1 cellular context compared by ENCODE assay signal in the genomic region with DNA sequence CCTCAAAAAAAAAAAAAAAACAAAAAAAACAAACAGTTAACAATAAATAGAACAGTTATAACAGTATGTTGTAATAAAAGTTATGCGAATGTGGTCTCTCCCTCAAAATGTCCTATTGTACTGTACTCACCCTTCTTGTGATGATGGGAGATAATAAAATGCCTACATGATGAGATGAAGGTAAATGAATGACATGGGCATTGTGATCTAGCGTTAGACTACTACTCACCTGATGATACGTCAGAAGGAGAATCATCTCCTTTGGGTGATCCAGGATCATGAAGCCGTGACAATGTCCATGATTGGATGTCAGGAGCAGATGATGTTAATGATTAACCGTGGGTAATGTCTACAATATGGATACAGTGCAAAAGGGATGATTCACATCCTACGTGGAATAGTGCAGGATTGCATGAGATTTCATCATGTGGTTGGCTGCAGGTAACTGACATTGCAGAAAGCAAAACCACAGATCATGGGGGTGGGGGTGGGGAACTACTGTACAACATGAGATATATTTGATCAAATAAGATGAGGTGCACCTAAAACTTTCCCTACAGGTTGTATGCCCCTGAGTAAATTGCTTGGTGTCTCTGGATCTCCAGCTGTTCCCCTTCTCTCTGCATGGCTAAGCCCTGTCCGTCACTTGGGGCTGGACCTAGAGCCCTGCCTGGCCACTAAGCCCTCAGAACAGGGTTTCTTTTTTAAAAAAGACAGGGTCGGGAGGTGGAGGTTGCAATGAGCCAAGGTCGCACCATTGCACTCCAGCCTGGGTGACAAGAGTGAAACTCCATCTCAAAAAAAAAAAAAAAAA.
TF ChIP-seq lines count a peak whose summit lies in the region.

No MANE protein-coding gene starts in this region.

TF ChIP-seq in HepG2, 621 proteins besides CTCF, POLR2A, EP300 and RAD21 (continued from another document and continues in another):
- peak; percentile 10; the same call in 1 of the 2 replicates for TF ChIP-seq ZNF800 (CRISPR knock-in tag; IDR thresholded peaks at IDR 0.05)
- no peak for TF ChIP-seq ZNF883 (CRISPR knock-in tag; IDR thresholded peaks at IDR 0.05; ENCODE audit: not compliant biosample characterization)
- no peak for TF ChIP-seq SP4 (CRISPR knock-in tag; IDR thresholded peaks at IDR 0.05)
- peak; percentile 74 for TF ChIP-seq RFXAP (CRISPR knock-in tag; IDR thresholded peaks at IDR 0.05; ENCODE audit: borderline replicate concordance)
- peak; percentile 100 for TF ChIP-seq HNF1A (IDR thresholded peaks at IDR 0.05; ENCODE audit: low read depth)
- peak; percentile 100 for TF ChIP-seq HNF1A (CRISPR knock-in tag; IDR thresholded peaks at IDR 0.05; ENCODE audit: borderline replicate concordance)
- no peak for TF ChIP-seq ZNF512B (CRISPR knock-in tag; IDR thresholded peaks at IDR 0.05; ENCODE audit: borderline replicate concordance)
- peak; percentile 96 for TF ChIP-seq IKZF5 (CRISPR knock-in tag; IDR thresholded peaks at IDR 0.05)
- TF ChIP-seq ZNF770 (CRISPR knock-in tag; IDR thresholded peaks at IDR 0.05) = peak; percentile 75; the same call in 1 of the 2 replicates
- peak in 1 of 2 experiments; percentile 24; a peak in 1 of 4 replicates for TF ChIP-seq KLF16 (CRISPR knock-in tag; IDR thresholded peaks at IDR 0.05)
- no peak for TF ChIP-seq ZFP37 (CRISPR knock-in tag; IDR thresholded peaks at IDR 0.05; ENCODE audit: borderline replicate concordance)
- TF ChIP-seq, protein P1, sequence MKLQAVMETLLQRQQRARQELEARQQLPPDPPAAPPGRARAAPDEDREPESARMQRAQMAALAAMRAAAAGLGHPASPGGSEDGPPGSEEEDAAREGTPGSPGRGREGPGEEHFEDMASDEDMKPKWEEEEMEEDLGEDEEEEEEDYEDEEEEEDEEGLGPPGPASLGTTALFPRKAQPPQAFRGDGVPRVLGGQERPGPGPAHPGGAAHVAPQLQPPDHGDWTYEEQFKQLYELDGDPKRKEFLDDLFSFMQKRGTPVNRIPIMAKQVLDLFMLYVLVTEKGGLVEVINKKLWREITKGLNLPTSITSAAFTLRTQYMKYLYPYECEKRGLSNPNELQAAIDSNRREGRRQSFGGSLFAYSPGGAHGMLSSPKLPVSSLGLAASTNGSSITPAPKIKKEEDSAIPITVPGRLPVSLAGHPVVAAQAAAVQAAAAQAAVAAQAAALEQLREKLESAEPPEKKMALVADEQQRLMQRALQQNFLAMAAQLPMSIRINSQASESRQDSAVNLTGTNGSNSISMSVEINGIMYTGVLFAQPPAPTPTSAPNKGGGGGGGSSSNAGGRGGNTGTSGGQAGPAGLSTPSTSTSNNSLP (IDR thresholded peaks at IDR 0.05; ENCODE audit: low read depth, low read length) = peak; percentile 99
- peak; percentile 87 for TF ChIP-seq SALL1 (CRISPR knock-in tag; IDR thresholded peaks at IDR 0.05)
- TF ChIP-seq TAF1 (CRISPR knock-in tag; IDR thresholded peaks at IDR 0.05) = peak; percentile 72
- TF ChIP-seq, protein P2, sequence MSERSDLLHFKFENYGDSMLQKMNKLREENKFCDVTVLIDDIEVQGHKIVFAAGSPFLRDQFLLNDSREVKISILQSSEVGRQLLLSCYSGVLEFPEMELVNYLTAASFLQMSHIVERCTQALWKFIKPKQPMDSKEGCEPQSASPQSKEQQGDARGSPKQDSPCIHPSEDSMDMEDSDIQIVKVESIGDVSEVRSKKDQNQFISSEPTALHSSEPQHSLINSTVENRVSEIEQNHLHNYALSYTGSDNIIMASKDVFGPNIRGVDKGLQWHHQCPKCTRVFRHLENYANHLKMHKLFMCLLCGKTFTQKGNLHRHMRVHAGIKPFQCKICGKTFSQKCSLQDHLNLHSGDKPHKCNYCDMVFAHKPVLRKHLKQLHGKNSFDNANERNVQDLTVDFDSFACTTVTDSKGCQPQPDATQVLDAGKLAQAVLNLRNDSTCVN (CRISPR knock-in tag; IDR thresholded peaks at IDR 0.05; ENCODE audit: borderline replicate concordance) = peak; percentile 76; the same call in 1 of the 2 replicates
- no peak for TF ChIP-seq ZSCAN12 (CRISPR knock-in tag; IDR thresholded peaks at IDR 0.05)
- TF ChIP-seq ZBTB20 (CRISPR knock-in tag; IDR thresholded peaks at IDR 0.05; ENCODE audit: borderline replicate concordance, low read depth) = 0 out of 2 replicates have a peak, but pooled peaks have one; percentile 3
- TF ChIP-seq ZNF703 (CRISPR knock-in tag; IDR thresholded peaks at IDR 0.05; ENCODE audit: borderline replicate concordance) = 0 out of 2 replicates have a peak, but pooled peaks have one; percentile 25
- peak; percentile 76; the same call in 1 of the 2 replicates for TF ChIP-seq FOSL1 (CRISPR knock-in tag; IDR thresholded peaks at IDR 0.05; ENCODE audit: borderline replicate concordance)
- TF ChIP-seq KDM3A (CRISPR knock-in tag; IDR thresholded peaks at IDR 0.05; ENCODE audit: low read depth) = peak; percentile 36; the same call in 1 of the 2 replicates
- TF ChIP-seq ZSCAN21 (CRISPR knock-in tag; IDR thresholded peaks at IDR 0.05; ENCODE audit: borderline replicate concordance) = peak; percentile 61; the same call in 1 of the 2 replicates
- peak; percentile 100 for TF ChIP-seq ATF4 (CRISPR knock-in tag; IDR thresholded peaks at IDR 0.05)
- TF ChIP-seq SRSF9 (IDR thresholded peaks at IDR 0.05; ENCODE audit: borderline replicate concordance, insufficient read depth, low read depth, low read length, poor library complexity, severe bottlenecking) = no peak
- no peak for TF ChIP-seq SMARCE1 (IDR thresholded peaks at IDR 0.05; ENCODE audit: borderline replicate concordance)
- peak; percentile 97 for TF ChIP-seq JUND (CRISPR knock-in tag; IDR thresholded peaks at IDR 0.05)
- TF ChIP-seq CREB1 (IDR thresholded peaks at IDR 0.05) = peak; percentile 98
- TF ChIP-seq CREB1 (CRISPR knock-in tag; IDR thresholded peaks at IDR 0.05) = peak; percentile 98
- no peak for TF ChIP-seq THAP7 (CRISPR knock-in tag; IDR thresholded peaks at IDR 0.05)
- TF ChIP-seq TMF1 (CRISPR knock-in tag; IDR thresholded peaks at IDR 0.05; ENCODE audit: low read depth) = 0 out of 2 replicates have a peak, but pooled peaks have one; percentile 33
- TF ChIP-seq NFYC (CRISPR knock-in tag; IDR thresholded peaks at IDR 0.05) = peak; percentile 88
- TF ChIP-seq ZNF607 (CRISPR knock-in tag; IDR thresholded peaks at IDR 0.05; ENCODE audit: borderline replicate concordance) = peak; percentile 17; the same call in 1 of the 2 replicates
- TF ChIP-seq MTA1 (CRISPR knock-in tag; IDR thresholded peaks at IDR 0.05; ENCODE audit: borderline replicate concordance) = peak; percentile 7; the same call in 1 of the 2 replicates
- TF ChIP-seq RELA (CRISPR knock-in tag; IDR thresholded peaks at IDR 0.05) = peak; percentile 73; the same call in 1 of the 2 replicates
- TF ChIP-seq ZNF724P (CRISPR knock-in tag; IDR thresholded peaks at IDR 0.05; ENCODE audit: borderline replicate concordance) = peak; percentile 69; the same call in 1 of the 2 replicates
- TF ChIP-seq ZSCAN29 (CRISPR knock-in tag; conservative IDR thresholded peaks at IDR 0.05) = no peak
- peak; percentile 24 for TF ChIP-seq AGO2 (optimal IDR thresholded peaks at IDR 0.05; ENCODE audit: low read depth, low read length)
- TF ChIP-seq NR2F6 (IDR thresholded peaks at IDR 0.05) = peak; percentile 57; the same call in 1 of the 2 replicates
- peak; percentile 68 for TF ChIP-seq NR2F6 (CRISPR knock-in tag; IDR thresholded peaks at IDR 0.05)
- peak; percentile 4; the same call in 1 of the 2 replicates for TF ChIP-seq ZNF816 (CRISPR knock-in tag; IDR thresholded peaks at IDR 0.05; ENCODE audit: borderline replicate concordance)
- peak; percentile 47; the same call in 1 of the 2 replicates for TF ChIP-seq EHMT2 (IDR thresholded peaks at IDR 0.05; ENCODE audit: borderline replicate concordance, low read depth, low read length)
